13 cellular contexts compared by ENCODE assay signal in the genomic region with DNA sequence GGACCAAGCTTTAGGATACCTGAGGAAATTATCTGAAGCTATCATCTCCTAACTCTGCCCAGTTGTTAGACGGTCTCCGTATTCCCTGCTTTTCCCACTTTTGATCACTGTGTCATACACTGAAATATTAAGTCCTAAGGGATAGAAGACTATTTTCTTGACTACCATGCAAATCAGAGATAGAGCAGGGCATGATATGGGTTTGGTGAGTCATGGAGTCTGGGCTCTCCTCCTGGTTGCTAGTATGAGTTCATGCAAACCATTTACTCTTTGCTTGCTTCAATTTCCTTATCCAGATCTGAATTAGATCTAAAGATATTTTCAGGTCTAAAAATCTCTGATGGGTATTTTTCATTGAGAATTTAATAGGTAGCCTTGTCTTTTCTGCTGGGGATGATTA. TPM values are rescaled to one million over a fixed set of nuclear protein-coding genes. Genes with fewer than 3 reads are reported as not detected.
DNase-seq lines count a peak whose midpoint lies in the region; ATAC-seq and TF ChIP-seq lines count a peak whose summit lies in the region.
"Had no signal": no experiment of that assay in that cellular context is flagged by ENCODE, and none has a peak within 500 bp of the region (broad histone marks: within the 10 kb centered on the region; RNA-seq: fewer than 3 reads in every experiment).

No MANE protein-coding gene starts in this region.

- no peak overlapping the region for H3K4me2 ChIP-seq in PC-3 (ENCODE audit: low read length)

- POLR2A ChIA-PET in PC-3 (lab: Charles Lee; ENCODE audit: unreplicated experiment): no interaction called here

- H3K4me3 ChIP-seq in PC-3 (ENCODE audit: low read length): no peak overlapping the region
- no peak overlapping the region for H3K4me3 ChIP-seq in epithelial cell of esophagus (ENCODE audit: low read length)
- no peak overlapping the region for H3K4me3 ChIP-seq in lung
- H3K4me3 ChIP-seq: gastrocnemius medialis, thoracic aorta had no signal

- no peak overlapping the region for H3K9ac ChIP-seq in PC-3 (ENCODE audit: low read length)

- H3K27me3 ChIP-seq in PC-3 (ENCODE audit: low read length) (no peaks in the 10 kb centered on the region), lung (ENCODE audit: control insufficient read depth, insufficient read depth) (no peaks in the 10 kb centered on the region)
- H3K27me3 ChIP-seq: gastrocnemius medialis had no signal

- H3K9me2 ChIP-seq in PC-3 (replicated peaks; ENCODE audit: low read length): no peaks in the 10 kb centered on the region

- no peaks in the 10 kb centered on the region for H4K20me1 ChIP-seq in PC-3 (ENCODE audit: low read length)

- H3K79me2 ChIP-seq in PC-3 (ENCODE audit: low read length): peaks cover 50% of the 10 kb centered on the region

- H3K36me3 ChIP-seq in PC-3 (ENCODE audit: low read depth, low read length): no peaks in the 10 kb centered on the region
- peaks cover 0 to 3% of the 10 kb centered on the region in 2 donors for H3K36me3 ChIP-seq in lung (ENCODE audit: control insufficient read depth in 2 of 2, insufficient read depth in 2 of 2, low read length in 2 of 2)
- H3K36me3 ChIP-seq: gastrocnemius medialis, thoracic aorta had no signal

- 98% methylated on average over 2 of the region's 2 CpGs for WGBS in lung, 2 donors

- H3K9me3 ChIP-seq in PC-3 (ENCODE audit: low read length) (no peaks in the 10 kb centered on the region), lung (ENCODE audit: control insufficient read depth in 2 of 2, insufficient read depth in 1 of 2, low read length in 1 of 2) (no peaks in the 10 kb centered on the region)
- H3K9me3 ChIP-seq: gastrocnemius medialis, thoracic aorta had no signal

- no peak overlapping the region for H3K27ac ChIP-seq in PC-3 (ENCODE audit: low read length)
- H3K27ac ChIP-seq in lung (ENCODE audit: low read depth in 1 of 2, low read length in 1 of 2): no peak overlapping the region
- H3K27ac ChIP-seq: gastrocnemius medialis, thoracic aorta had no signal

- CTCF ChIA-PET in PC-3 (lab: Charles Lee): no interaction called here

- no peak for TF ChIP-seq CTCF in PC-3 (conservative IDR thresholded peaks at IDR 0.05; ENCODE audit: low read depth, low read length)
- no peak for TF ChIP-seq CTCF in epithelial cell of esophagus (IDR thresholded peaks at IDR 0.05; ENCODE audit: insufficient read depth, low read depth, low read length, missing control alignments)
- no peak for TF ChIP-seq CTCF in lung (IDR thresholded peaks at IDR 0.05; ENCODE audit: control extremely low read depth, extremely low read depth)

- peaks cover 5% of the 10 kb centered on the region; the same call in 1 of the 2 replicates for H3K4me1 ChIP-seq in PC-3 (ENCODE audit: insufficient read depth, low read length)
- no peaks in the 10 kb centered on the region for H3K4me1 ChIP-seq in lung (ENCODE audit: control insufficient read depth in 2 of 2, insufficient read depth in 2 of 2, low read length in 2 of 2)
- H3K4me1 ChIP-seq: gastrocnemius medialis had no signal

- intact Hi-C loops in PC-3 (cut with micrococcal nuclease): no loop called here

- DNase-seq in Daoy (ENCODE audit: low read depth) (peak; percentile 18), PC-3 (peak; percentile 38), epithelial cell of esophagus (ENCODE audit: low read depth) (peak; percentile 71), lung (ENCODE audit: low spot score) (no peak), NCI-H2171 treated with DMSO at 0.1 percent for 48 hours (lab: John Stamatoyannopoulos, UW) (no peak), Ammon's horn (ENCODE audit: low spot score) (no peak)
- DNase-seq: gastrocnemius medialis, islet precursor cell, NCI-H1092, OCI-M1 had no signal

- no TSS peak for BruUV-seq in PC-3 (replicated peaks; lab: Mats Ljungman, UMichigan)

- H2AFZ ChIP-seq in PC-3 (ENCODE audit: low read length): no peak overlapping the region

- peak; percentile 73 for ATAC-seq in PC-3
- peak; percentile 41 for ATAC-seq in lung (ENCODE audit: insufficient read depth, low FRiP score)
- no peak for ATAC-seq in GM19328 (IDR thresholded peaks at IDR 0.05; ENCODE audit: unreplicated experiment)
- ATAC-seq in HG03457 (IDR thresholded peaks at IDR 0.05; ENCODE audit: unreplicated experiment): no peak
- ATAC-seq: gastrocnemius medialis had no signal

- H3F3A ChIP-seq in PC-3 (ENCODE audit: low read length, unreplicated experiment): no peaks in the 10 kb centered on the region

RNA-seq across cellular contexts. Expression of a gene that starts 55.0 kb away (rescaled TPM):
- total RNA-seq in Daoy (2014; rRNA removed; shearing (Covaris generic)): 19.9 and 23.6 TPM in 2 replicates
- 25.7 and 35.1 TPM in 2 replicates for total RNA-seq in PC-3 (2014; rRNA removed)
- total RNA-seq in lung: 10 to 100 TPM; 33.7 to 83.2 TPM
- polyA plus RNA-seq in lung: 10 to 100 TPM in 1 of 2 donors, 1 to 10 TPM in 1; 7.9 to 11.7 TPM

Comparison
In these comparisons a context has a peak if more than half of its experiments do, and no peak if none do; other contexts are left out.
1. DNase-seq: peak in Daoy (single experiment), PC-3 (single experiment) and epithelial cell of esophagus (single experiment); none in lung (single experiment), NCI-H2171 treated with DMSO at 0.1 percent for 48 hours (single experiment) and Ammon's horn (single experiment).
2. ATAC-seq: peak in PC-3 (single experiment) and lung (single experiment); none in GM19328 (single experiment) and HG03457 (single experiment).